ENCODE assay signal across 8 cellular contexts in genomic region chr9:6080154-6080716, GRCh38.
A peak's percentile ranks its signal among the peaks of the same experiment; 100 is the strongest.
DNase-seq lines count a peak whose midpoint lies in the region; ATAC-seq and TF ChIP-seq lines count a peak whose summit lies in the region.

No MANE protein-coding gene starts in this region.

- H3K27ac Mint-ChIP-seq in activated CD4-positive, alpha-beta T cell treated with anti-CD3 and anti-CD28 coated beads for 36 hours: peak overlapping the region; percentile 82

- H3K27me3 Mint-ChIP-seq in activated CD4-positive, alpha-beta T cell treated with anti-CD3 and anti-CD28 coated beads for 36 hours: no peaks in the 10 kb centered on the region

- no peak for TF ChIP-seq CTCF in GM13976 (IDR thresholded peaks at IDR 0.05; ENCODE audit: borderline replicate concordance, control extremely low read depth, extremely low read depth, insufficient read depth, missing control alignments)
- TF ChIP-seq CTCF in choroid plexus epithelial cell (conservative IDR thresholded peaks at IDR 0.05; ENCODE audit: low read depth, low read length): no peak

- H3K4me1 Mint-ChIP-seq in activated CD4-positive, alpha-beta T cell treated with anti-CD3 and anti-CD28 coated beads for 36 hours: peaks cover 12% of the 10 kb centered on the region

- no peaks in the 10 kb centered on the region for H3K9me3 Mint-ChIP-seq in activated CD4-positive, alpha-beta T cell treated with anti-CD3 and anti-CD28 coated beads for 36 hours (ENCODE audit: low read depth)

- DNase-seq in GM13976 (ENCODE audit: low spot score) (peak; percentile 48), NCI-H2196 (lab: John Stamatoyannopoulos, UW; ENCODE audit: unreplicated experiment) (peak; percentile 95), choroid plexus epithelial cell (ENCODE audit: low read depth) (peak; percentile 93), kidney glomerular epithelial cell (lab: John Stamatoyannopoulos, UW) (peak; percentile 72), OCI-M2 (lab: John Stamatoyannopoulos, UW; ENCODE audit: unreplicated experiment) (no peak)
- peak; percentile 82 for DNase-seq in activated CD4-positive, alpha-beta T cell treated with anti-CD3 and anti-CD28 coated beads for 36 hours
- DNase-seq in stimulated activated CD4-positive, alpha-beta T cell treated with anti-CD3 and anti-CD28 coated beads, Interleukin-15, amount 100 ng/mL, for 48 hours (ENCODE audit: low read depth in 2 of 2): peak; percentile 36 to 65

- H3K4me3 Mint-ChIP-seq in activated CD4-positive, alpha-beta T cell treated with anti-CD3 and anti-CD28 coated beads for 36 hours: peak overlapping the region; percentile 67

- peak; percentile 66 for ATAC-seq in HG03025 (IDR thresholded peaks at IDR 0.05; ENCODE audit: low FRiP score, unreplicated experiment)
- ATAC-seq in activated CD4-positive, alpha-beta T cell treated with anti-CD3 and anti-CD28 coated beads for 36 hours: peak; percentile 90

- POLR2A ChIA-PET in activated CD4-positive, alpha-beta T cell treated with anti-CD3 and anti-CD28 coated beads for 36 hours (lab: Charles Lee): interaction anchor here (0.8 kb wide), 1 partner anchor 10 kb away, joined by 3 read pairs; no protein-coding TSS in a partner anchor

- H3K36me3 Mint-ChIP-seq in activated CD4-positive, alpha-beta T cell treated with anti-CD3 and anti-CD28 coated beads for 36 hours (ENCODE audit: low read depth): no peaks in the 10 kb centered on the region

- in situ Hi-C loops in GM13976 (cut with MboI; ENCODE audit: low sequenced_read_pairs, unreplicated experiment): no loop called here

- peak overlapping the region; percentile 59 for H3K4me3 ChIP-seq in choroid plexus epithelial cell (ENCODE audit: low read depth, low read length)

- intact Hi-C loops in activated CD4-positive, alpha-beta T cell treated with anti-CD3 and anti-CD28 coated beads for 36 hours (cut with DNase I, micrococcal nuclease): no loop called here

- CTCF ChIA-PET in activated CD4-positive, alpha-beta T cell treated with anti-CD3 and anti-CD28 coated beads for 36 hours (lab: Charles Lee): interaction anchor here (0.7 to 1.1 kb wide), 4 partner anchors 9 to 225 kb away, joined by 3 to 6 read pairs (median 4); no protein-coding TSS in a partner anchor
